9 cellular contexts compared by ENCODE assay signal in genomic region chr20:38073307-38074010, GRCh38. TPM values are rescaled to one million over a fixed set of nuclear protein-coding genes. Genes with fewer than 3 reads are reported as not detected.
DNase-seq lines count a peak whose midpoint lies in the region; ATAC-seq and TF ChIP-seq lines count a peak whose summit lies in the region.
"Had no signal": no experiment of that assay in that cellular context is flagged by ENCODE, and none has a peak within 500 bp of the region (broad histone marks: within the 10 kb centered on the region; RNA-seq: fewer than 3 reads in every experiment).

No MANE protein-coding gene starts in this region.

- H3K9ac ChIP-seq in OCI-LY3 (ENCODE audit: low read length) = peak overlapping the region; percentile 78
- H3K9ac ChIP-seq: BLaER1 treated with 17β-estradiol and CSF1 and Interleukin-3, amounts not matched to agents 10 nM and 100 nM had no signal

- H3K27me3 ChIP-seq in OCI-LY3 (ENCODE audit: low read depth, low read length) (no peaks in the 10 kb centered on the region), stomach (no peaks in the 10 kb centered on the region)
- H3K27me3 ChIP-seq: BLaER1 treated with 17β-estradiol and CSF1 and Interleukin-3, amounts not matched to agents 10 nM and 100 nM had no signal

- H3K4me2 ChIP-seq in OCI-LY3 (ENCODE audit: low read length) = peak overlapping the region; percentile 63

- 32 to 37% (median 37%) methylated on average over 4 of the region's 4 CpGs for WGBS in stomach, 5 donors

- H2AFZ ChIP-seq in OCI-LY3 (ENCODE audit: low read depth, low read length) = no peak overlapping the region

- H3K4me3 ChIP-seq in OCI-LY3 (ENCODE audit: low read length) (peak overlapping the region; percentile 5; the same call in 1 of the 2 replicates), stomach (no peak overlapping the region)
- H3K4me3 ChIP-seq: BLaER1 treated with 17β-estradiol and CSF1 and Interleukin-3, amounts not matched to agents 10 nM and 100 nM had no signal

- TF ChIP-seq CTCF in OCI-LY3 (IDR thresholded peaks at IDR 0.05; ENCODE audit: low read depth, low read length) (peak; percentile 99), stomach (IDR thresholded peaks at IDR 0.05) (peak in 5 of 7 experiments; percentile 68 to 79 (median 73))

- H3K9me3 ChIP-seq in OCI-LY3 (ENCODE audit: insufficient read depth, low read length) = peaks cover 3% of the 10 kb centered on the region; the same call in 1 of the 2 replicates
- H3K9me3 ChIP-seq in stomach = no peaks in the 10 kb centered on the region

- intact Hi-C loops in left colon (cut with DNase I, micrococcal nuclease) (loop anchor here in 1 of 2 donors (5.0 kb wide), 1 partner anchor 89 kb away; no protein-coding TSS in a partner anchor), stomach (cut with DNase I; ENCODE audit: low total_unique reads) (loop anchor here (5.0 kb wide), 1 partner anchor 94 kb away; the partner anchor contains the start of gene TGM2)

- H4K20me1 ChIP-seq in OCI-LY3 (ENCODE audit: insufficient read depth, low read length) = no peaks in the 10 kb centered on the region

- H3K4me1 ChIP-seq in OCI-LY3 (ENCODE audit: low read length) (peaks cover 60% of the 10 kb centered on the region), stomach (peaks cover 21 to 50% (median 33%) of the 10 kb centered on the region in 4 donors)

- DNase-seq in DMS79 treated with DMSO at 0.1 percent for 48 hours (lab: John Stamatoyannopoulos, UW) (peak; percentile 34), DMS79 (lab: John Stamatoyannopoulos, UW) (no peak), cerebellar cortex (ENCODE audit: low spot score) (peak; percentile 73), left colon (peak; percentile 29 to 50), stomach (peak; percentile 28)
- no peak for DNase-seq in effector CD8-positive, alpha-beta T cell (lab: John Stamatoyannopoulos, UW)

- ATAC-seq in HG03175 (IDR thresholded peaks at IDR 0.05; ENCODE audit: unreplicated experiment) (peak; percentile 41), left colon (peak; percentile 76)

- H3K79me2 ChIP-seq in OCI-LY3 (ENCODE audit: low read length) = peaks cover 37% of the 10 kb centered on the region

- H3K36me3 ChIP-seq in OCI-LY3 (replicated peaks; ENCODE audit: low read depth, low read length) (peaks cover 67% of the 10 kb centered on the region), stomach (peaks cover 21 to 61% (median 57%) of the 10 kb centered on the region in 4 donors)

- TF ChIP-seq POLR2A in stomach (IDR thresholded peaks at IDR 0.05) = no peak

- H3K27ac ChIP-seq in OCI-LY3 (ENCODE audit: low read length) = peak overlapping the region; percentile 91
- H3K27ac ChIP-seq in stomach = peak overlapping the region; percentile 32 to 83 (median 69)
- H3K27ac ChIP-seq: BLaER1 treated with 17β-estradiol and CSF1 and Interleukin-3, amounts not matched to agents 10 nM and 100 nM had no signal

- no peak for TF ChIP-seq EP300 in stomach (IDR thresholded peaks at IDR 0.05)

RNA-seq across cellular contexts. Expression of gene RPRD1B, which starts 39.9 kb away (rescaled TPM):
- 10 to 100 TPM; 30.8 to 34.9 TPM for total RNA-seq in left colon
- 10 to 100 TPM in 4 of 5 donors, 1 to 10 TPM in 1; 8.1 to 60.0 (median 31.5) TPM for total RNA-seq in stomach
- 10 to 100 TPM in 1 of 3 donors, 1 to 10 TPM in 2; 8.0 to 10.2 (median 8.1) TPM for polyA plus RNA-seq in stomach

RNA-seq across cellular contexts. Expression of gene TTI1, which starts 40.2 kb away (rescaled TPM):
- total RNA-seq in left colon (10 to 100 TPM in 1 of 2 donors, 1 to 10 TPM in 1; 9.6 to 13.6 TPM), stomach (10 to 100 TPM in 3 of 5 donors, 1 to 10 TPM in 2; 3.1 to 27.2 (median 11.7) TPM)
- polyA plus RNA-seq in stomach = 1 to 10 TPM; 5.0 to 6.2 (median 5.9) TPM

Comparison
In these comparisons a context has a peak if more than half of its experiments do, and no peak if none do; other contexts are left out.
1. DNase-seq: peak in DMS79 treated with DMSO at 0.1 percent for 48 hours (single experiment), cerebellar cortex (single experiment), left colon (2 of 2) and stomach (single experiment); none in DMS79 (single experiment) and effector CD8-positive, alpha-beta T cell (single experiment).